ENCODE assay signal across 8 cellular contexts in the genomic region with DNA sequence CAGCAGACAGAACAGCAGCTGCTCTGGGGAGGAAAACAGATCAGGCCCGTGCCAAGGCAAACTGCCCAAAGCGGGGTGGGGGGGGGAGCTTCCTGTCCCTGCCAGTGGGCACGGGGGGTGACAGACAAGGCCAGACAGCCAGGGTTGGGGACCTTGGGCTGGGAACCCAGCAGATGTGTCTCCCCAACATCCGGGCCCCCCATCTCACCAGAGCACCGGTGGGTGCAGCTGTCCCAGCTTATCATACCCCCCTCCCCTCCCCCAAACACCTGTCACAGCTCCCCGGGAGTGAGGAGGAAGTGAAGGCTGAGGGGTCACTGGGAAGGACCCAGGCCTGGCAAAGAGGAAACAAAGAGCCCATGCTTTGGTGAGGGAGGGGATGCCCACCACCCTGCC. TPM values are rescaled to one million over a fixed set of nuclear protein-coding genes. Genes with fewer than 3 reads are reported as not detected.
A peak's percentile ranks its signal among the peaks of the same experiment; 100 is the strongest.
DNase-seq lines count a peak whose midpoint lies in the region; ATAC-seq and TF ChIP-seq lines count a peak whose summit lies in the region.

No MANE protein-coding gene starts in this region.

- CTCF ChIA-PET in AG04450 (lab: Charles Lee), result interaction anchor here (0.6 to 3.3 kb wide), 4 partner anchors 41 to 59 kb away, joined by 5 to 22 read pairs (median 7); no protein-coding TSS in a partner anchor

- H3K4me1 Mint-ChIP-seq in IgD-negative memory B cell, result peaks cover 11 to 14% (median 12%) of the 10 kb centered on the region in 3 donors
- H3K4me1 Mint-ChIP-seq in activated naive CD4-positive, alpha-beta T cell treated with anti-CD3 and anti-CD28 coated beads, Interleukin-2, amount 50 U/mL, for 24 hours, result peaks cover 20% of the 10 kb centered on the region

- no peak overlapping the region for H2AFZ ChIP-seq in hepatocyte

- H3K4me3 Mint-ChIP-seq in IgD-negative memory B cell, result peak overlapping the region; percentile 80 to 97 (median 94)
- H3K4me3 Mint-ChIP-seq in activated naive CD4-positive, alpha-beta T cell treated with anti-CD3 and anti-CD28 coated beads, Interleukin-2, amount 50 U/mL, for 24 hours, result peak overlapping the region; percentile 95

- H3K9ac ChIP-seq in skeletal muscle tissue (ENCODE audit: low read depth in 1 of 3, low read length in 3 of 3), result peak overlapping the region; percentile 87 to 97 (median 95)

- peaks cover 4% of the 10 kb centered on the region; the same call in 1 of the 2 replicates for H3K9me3 ChIP-seq in AG04450 (ENCODE audit: control insufficient read depth, insufficient read depth, low read length)
- no peaks in the 10 kb centered on the region for H3K9me3 ChIP-seq in hepatocyte (ENCODE audit: low read depth)
- H3K9me3 ChIP-seq in skeletal muscle tissue (ENCODE audit: control insufficient read depth in 3 of 3, low read length in 3 of 3), result no peaks in the 10 kb centered on the region

- peak overlapping the region; percentile 98 for H3K4me3 ChIP-seq in AG04450 (ENCODE audit: low read depth, low read length)
- peak overlapping the region; percentile 89 for H3K4me3 ChIP-seq in hepatocyte
- peak overlapping the region; percentile 88 to 96 (median 95) for H3K4me3 ChIP-seq in skeletal muscle tissue (ENCODE audit: low read length in 3 of 3)

- no peaks in the 10 kb centered on the region for H3K9me2 ChIP-seq in hepatocyte (replicated peaks; ENCODE audit: insufficient read depth)

- H3K4me2 ChIP-seq in hepatocyte, result peak overlapping the region; percentile 96

- no peaks in the 10 kb centered on the region for H3K36me3 Mint-ChIP-seq in IgD-negative memory B cell
- no peaks in the 10 kb centered on the region for H3K36me3 Mint-ChIP-seq in activated naive CD4-positive, alpha-beta T cell treated with anti-CD3 and anti-CD28 coated beads, Interleukin-2, amount 50 U/mL, for 24 hours

- no peaks in the 10 kb centered on the region for H4K20me1 ChIP-seq in hepatocyte (ENCODE audit: insufficient read depth, poor library complexity, severe bottlenecking)

- H3K27me3 ChIP-seq in AG04450 (ENCODE audit: control insufficient read depth, insufficient read depth, low read length) (no peaks in the 10 kb centered on the region), hepatocyte (no peaks in the 10 kb centered on the region), skeletal muscle tissue (ENCODE audit: control insufficient read depth in 3 of 3, insufficient read depth in 3 of 3, low read length in 3 of 3) (no peaks in the 10 kb centered on the region)

- POLR2A ChIA-PET in AG04450 (lab: Yijun Ruan, JAX), result interaction anchor here (0.5 to 1.9 kb wide), 7 partner anchors 11 to 1364 kb away, joined by 3 to 9 read pairs (median 4); a partner anchor contains a TSS

- no peak for ATAC-seq in GM21367 (IDR thresholded peaks at IDR 0.05; ENCODE audit: unreplicated experiment)
- ATAC-seq in GM18870 (IDR thresholded peaks at IDR 0.05; ENCODE audit: unreplicated experiment), result no peak
- no peak for ATAC-seq in HG03342 (IDR thresholded peaks at IDR 0.05; ENCODE audit: unreplicated experiment)

- DNase-seq in AG04450 (ENCODE audit: low read depth, low spot score) (no peak), hepatocyte (ENCODE audit: low spot score) (no peak)

- no peak for TF ChIP-seq CTCF in AG04450 (IDR thresholded peaks at IDR 0.05; ENCODE audit: low read depth, low read length)
- no peak for TF ChIP-seq CTCF in hepatocyte (IDR thresholded peaks at IDR 0.05; ENCODE audit: poor library complexity)

- peaks cover 19% of the 10 kb centered on the region for H3K4me1 ChIP-seq in hepatocyte (ENCODE audit: insufficient read depth)
- H3K4me1 ChIP-seq in skeletal muscle tissue (ENCODE audit: control insufficient read depth in 3 of 3, insufficient read depth in 3 of 3, low read length in 3 of 3), result peaks cover 45 to 62% (median 52%) of the 10 kb centered on the region in 3 donors

- no peaks in the 10 kb centered on the region for H3K27me3 Mint-ChIP-seq in IgD-negative memory B cell
- no peaks in the 10 kb centered on the region for H3K27me3 Mint-ChIP-seq in activated naive CD4-positive, alpha-beta T cell treated with anti-CD3 and anti-CD28 coated beads, Interleukin-2, amount 50 U/mL, for 24 hours

- H3K27ac Mint-ChIP-seq in IgD-negative memory B cell, result peak overlapping the region; percentile 73 to 96 (median 78)
- H3K27ac Mint-ChIP-seq in activated naive CD4-positive, alpha-beta T cell treated with anti-CD3 and anti-CD28 coated beads, Interleukin-2, amount 50 U/mL, for 24 hours, result no peak overlapping the region

- H3K9me3 Mint-ChIP-seq in IgD-negative memory B cell, result no peaks in the 10 kb centered on the region
- no peaks in the 10 kb centered on the region for H3K9me3 Mint-ChIP-seq in activated naive CD4-positive, alpha-beta T cell treated with anti-CD3 and anti-CD28 coated beads, Interleukin-2, amount 50 U/mL, for 24 hours

- no peaks in the 10 kb centered on the region for H3K36me3 ChIP-seq in hepatocyte (replicated peaks; ENCODE audit: insufficient read depth, low read depth)
- H3K36me3 ChIP-seq in skeletal muscle tissue (ENCODE audit: control insufficient read depth in 3 of 3, insufficient read depth in 3 of 3, low read length in 3 of 3), result peaks cover 4 to 12% (median 6%) of the 10 kb centered on the region in 3 donors

- 25% methylated on average over 2 of the region's 6 CpGs for WGBS in hepatocyte (ENCODE audit: low lambda C conversion rate, missing lambda C conversion rate)

- H3K27ac ChIP-seq in AG04450 (ENCODE audit: low read depth, low read length), result peak overlapping the region; percentile 77
- H3K27ac ChIP-seq in hepatocyte, result peak overlapping the region; percentile 96
- H3K27ac ChIP-seq in skeletal muscle tissue (ENCODE audit: low read depth, low read length), result peak overlapping the region; percentile 93

- peaks cover 29% of the 10 kb centered on the region for H3K79me2 ChIP-seq in hepatocyte

RNA-seq across cellular contexts. Expression of a gene that starts 1.3 kb away (rescaled TPM):
- polyA plus RNA-seq in AG04450 (2011; rRNA removed), result 119 and 146 TPM in 2 replicates
- polyA minus RNA-seq in AG04450 (2011; rRNA and poly(A)+ RNA removed), result 50.8 and 58.8 TPM in 2 replicates
- 48.1 TPM for polyA plus RNA-seq in IgD-negative memory B cell
- total RNA-seq in hepatocyte, result 86.8 and 96.1 TPM in 2 replicates
- polyA plus RNA-seq in hepatocyte, result 222 and 229 TPM in 2 replicates
- 95.0 TPM for total RNA-seq in skeletal muscle tissue

RNA-seq across cellular contexts. Expression of a gene that starts 4.5 kb away (rescaled TPM):
- polyA plus RNA-seq in AG04450 (2011; rRNA removed) (29.9 and 39.0 TPM in 2 replicates), IgD-negative memory B cell (101 TPM), hepatocyte (349 and 421 TPM in 2 replicates)
- polyA minus RNA-seq in AG04450 (2011; rRNA and poly(A)+ RNA removed), result 21.6 and 24.2 TPM in 2 replicates
- total RNA-seq in hepatocyte (57.7 and 73.5 TPM in 2 replicates), skeletal muscle tissue (26.1 TPM)

RNA-seq across cellular contexts. Expression of a gene that starts 5.9 kb away (rescaled TPM):
- 11.7 and 13.0 TPM in 2 replicates for polyA plus RNA-seq in AG04450 (2011; rRNA removed)
- polyA minus RNA-seq in AG04450 (2011; rRNA and poly(A)+ RNA removed), result 20.9 and 27.1 TPM in 2 replicates
- polyA plus RNA-seq in IgD-negative memory B cell, result 0.33 TPM
- total RNA-seq in hepatocyte, result 21.1 and 23.5 TPM in 2 replicates
- polyA plus RNA-seq in hepatocyte, result 19.0 and 19.5 TPM in 2 replicates
- total RNA-seq in skeletal muscle tissue, result 9.4 TPM

RNA-seq across cellular contexts. Expression of a gene that starts 11.0 kb away (rescaled TPM):
- polyA plus RNA-seq in AG04450 (2011; rRNA removed), result 11.8 and 15.7 TPM in 2 replicates
- 11.0 and 11.8 TPM in 2 replicates for polyA minus RNA-seq in AG04450 (2011; rRNA and poly(A)+ RNA removed)
- polyA plus RNA-seq in IgD-negative memory B cell, result 34.8 TPM
- total RNA-seq in hepatocyte, result 29.1 and 30.5 TPM in 2 replicates
- polyA plus RNA-seq in hepatocyte, result 116 and 117 TPM in 2 replicates
- total RNA-seq in skeletal muscle tissue, result 24.5 TPM

RNA-seq across cellular contexts. Expression of a gene that starts 15.1 kb away (rescaled TPM):
- polyA plus RNA-seq in AG04450 (2011; rRNA removed), result 18.7 and 28.4 TPM in 2 replicates
- 14.5 and 19.4 TPM in 2 replicates for polyA minus RNA-seq in AG04450 (2011; rRNA and poly(A)+ RNA removed)
- 49.3 TPM for polyA plus RNA-seq in IgD-negative memory B cell
- total RNA-seq in hepatocyte, result 12.8 and 13.4 TPM in 2 replicates
- polyA plus RNA-seq in hepatocyte, result 58.4 and 61.7 TPM in 2 replicates
- total RNA-seq in skeletal muscle tissue, result 18.8 TPM
